ENCODE assay signal across 15 cellular contexts in genomic region chr2:24231461-24231881, GRCh38. TPM values are rescaled to one million over a fixed set of nuclear protein-coding genes. Genes with fewer than 3 reads are reported as not detected.
DNase-seq lines count a peak whose midpoint lies in the region; ATAC-seq, FAIRE-seq and TF ChIP-seq lines count a peak whose summit lies in the region.
"Had no signal": no experiment of that assay in that cellular context is flagged by ENCODE, and none has a peak within 500 bp of the region (broad histone marks: within the 10 kb centered on the region; RNA-seq: fewer than 3 reads in every experiment).

No MANE protein-coding gene starts in this region.

- no peaks in the 10 kb centered on the region for H3K36me3 ChIP-seq in HepG2 (replicated peaks in 1 of 2; ENCODE audit: control insufficient read depth in 1 of 2, insufficient read depth in 2 of 2, low read length in 2 of 2)

- in situ Hi-C loops in HepG2 (cut with HindIII; ENCODE audit: extremely low pct_ligation_motif_present, low pct_unique_long_range_greater_than_20kb), result no loop called here

- H4K20me1 ChIP-seq in HepG2 (ENCODE audit: insufficient read depth, low read length), result no peaks in the 10 kb centered on the region

- no peak overlapping the region for H2AFZ ChIP-seq in HepG2 (ENCODE audit: low read length)

- no peak for TF ChIP-seq POLR2A in H54 (IDR thresholded peaks at IDR 0.05; ENCODE audit: low read depth, low read length)
- no peak for TF ChIP-seq POLR2A in HepG2 (IDR thresholded peaks at IDR 0.05; ENCODE audit: insufficient read depth in 1 of 2, low read depth in 2 of 2, low read length in 2 of 2)

- no peak overlapping the region for H3K4me3 Mint-ChIP-seq in stimulated activated memory B cell treated with anti-CD40 and anti-IgM and Interleukin-4, amounts not matched to agents 10 μg/mL and 1 μg/mL and 100 μg/mL, for 72 hours
- no peak overlapping the region for H3K4me3 Mint-ChIP-seq in type B pancreatic cell
- H3K4me3 Mint-ChIP-seq: activated CD8-positive, alpha-beta memory T cell treated with anti-CD3 and anti-CD28 coated beads, Interleukin-2, amount 10 ng/mL, durations not matched to agents 7 days and 5 days; activated naive CD4-positive, alpha-beta T cell treated with anti-CD3 and anti-CD28 coated beads, Interleukin-2, amount 10 ng/mL, durations not matched to agents 7 days and 5 days; B cell had no signal

- H3K4me3 ChIP-seq in HepG2 (replicated peaks in 1 of 3; ENCODE audit: insufficient read depth in 1 of 3, low read depth in 2 of 3, low read length in 3 of 3), result no peak overlapping the region
- H3K4me3 ChIP-seq: esophagus muscularis mucosa, thyroid gland had no signal

- H3K27ac ChIP-seq in HepG2 (ENCODE audit: extremely low read length, insufficient read depth, low read length), result no peak overlapping the region
- H3K27ac ChIP-seq: esophagus muscularis mucosa, thyroid gland, VCaP had no signal

- TF ChIP-seq EP300 in HepG2 (IDR thresholded peaks at IDR 0.05; ENCODE audit: low read depth in 2 of 2, low read length in 2 of 2) (no peak), HepG2 (CRISPR knock-in tag; IDR thresholded peaks at IDR 0.05; ENCODE audit: borderline replicate concordance) (no peak)

- DNase-seq in H54 (ENCODE audit: insufficient read length, low spot score) (no peak), anterior cingulate cortex (lab: John Stamatoyannopoulos, UW) (peak in 32 of 58 donors; percentile 8 to 92 (median 50)), head of caudate nucleus (peak; percentile 22 to 89 (median 72)), renal cortical epithelial cell (ENCODE audit: low read depth) (peak; percentile 16), type B pancreatic cell (ENCODE audit: extremely low spot score, unreplicated experiment) (no peak), HepG2 (ENCODE audit: low spot score) (no peak), T-helper 1 cell (no peak)
- DNase-seq: activated CD8-positive, alpha-beta memory T cell treated with anti-CD3 and anti-CD28 coated beads, Interleukin-2, amount 10 ng/mL, durations not matched to agents 7 days and 5 days; activated naive CD4-positive, alpha-beta T cell treated with anti-CD3 and anti-CD28 coated beads, Interleukin-2, amount 10 ng/mL, durations not matched to agents 7 days and 5 days; DMS79; thyroid gland had no signal

- no peaks in the 10 kb centered on the region for H3K4me1 ChIP-seq in HepG2 (ENCODE audit: insufficient read depth, low read length)
- H3K4me1 ChIP-seq: esophagus muscularis mucosa, thyroid gland had no signal

- no peaks in the 10 kb centered on the region for H3K27me3 Mint-ChIP-seq in stimulated activated memory B cell treated with anti-CD40 and anti-IgM and Interleukin-4, amounts not matched to agents 10 μg/mL and 1 μg/mL and 100 μg/mL, for 72 hours
- H3K27me3 Mint-ChIP-seq in type B pancreatic cell, result no peaks in the 10 kb centered on the region
- H3K27me3 Mint-ChIP-seq: activated CD8-positive, alpha-beta memory T cell treated with anti-CD3 and anti-CD28 coated beads, Interleukin-2, amount 10 ng/mL, durations not matched to agents 7 days and 5 days; activated naive CD4-positive, alpha-beta T cell treated with anti-CD3 and anti-CD28 coated beads, Interleukin-2, amount 10 ng/mL, durations not matched to agents 7 days and 5 days; B cell had no signal

- no peak overlapping the region for H3K27ac Mint-ChIP-seq in stimulated activated memory B cell treated with anti-CD40 and anti-IgM and Interleukin-4, amounts not matched to agents 10 μg/mL and 1 μg/mL and 100 μg/mL, for 72 hours
- H3K27ac Mint-ChIP-seq in type B pancreatic cell, result no peak overlapping the region
- H3K27ac Mint-ChIP-seq: activated CD8-positive, alpha-beta memory T cell treated with anti-CD3 and anti-CD28 coated beads, Interleukin-2, amount 10 ng/mL, durations not matched to agents 7 days and 5 days; activated naive CD4-positive, alpha-beta T cell treated with anti-CD3 and anti-CD28 coated beads, Interleukin-2, amount 10 ng/mL, durations not matched to agents 7 days and 5 days; B cell had no signal

- H3K9me3 Mint-ChIP-seq in stimulated activated memory B cell treated with anti-CD40 and anti-IgM and Interleukin-4, amounts not matched to agents 10 μg/mL and 1 μg/mL and 100 μg/mL, for 72 hours, result no peaks in the 10 kb centered on the region
- H3K9me3 Mint-ChIP-seq in type B pancreatic cell, result no peaks in the 10 kb centered on the region
- H3K9me3 Mint-ChIP-seq: activated naive CD4-positive, alpha-beta T cell treated with anti-CD3 and anti-CD28 coated beads, Interleukin-2, amount 10 ng/mL, durations not matched to agents 7 days and 5 days had no signal

- TF ChIP-seq CTCF in type B pancreatic cell (conservative IDR thresholded peaks at IDR 0.05), result no peak
- TF ChIP-seq CTCF in HepG2 (CRISPR knock-in tag; IDR thresholded peaks at IDR 0.05), result no peak

- intact Hi-C loops in head of caudate nucleus (cut with DNase I), result no loop called here
- intact Hi-C loops in HepG2 (cut with micrococcal nuclease; ENCODE audit: unreplicated experiment), result no loop called here

- no peak overlapping the region for H3K9ac ChIP-seq in HepG2 (ENCODE audit: insufficient read depth, low read depth, low read length)

- FAIRE-seq in H54 (lab: Jason Lieb, UNC), result peak; percentile 83
- no peak for FAIRE-seq in HepG2 (lab: Jason Lieb, UNC)

- H3K4me2 ChIP-seq in HepG2 (ENCODE audit: low read depth, low read length), result no peak overlapping the region

- no peaks in the 10 kb centered on the region for H3K79me2 ChIP-seq in HepG2 (ENCODE audit: insufficient read depth, low read length)

- no peaks in the 10 kb centered on the region for H3K27me3 ChIP-seq in HepG2 (ENCODE audit: control insufficient read depth in 1 of 2, insufficient read depth in 2 of 2, low read length in 2 of 2)
- H3K27me3 ChIP-seq: esophagus muscularis mucosa, thyroid gland had no signal

- no peak for TF ChIP-seq RAD21 in HepG2 (CRISPR knock-in tag; IDR thresholded peaks at IDR 0.05)

- CTCF ChIA-PET in HepG2 (lab: Yijun Ruan, JAX; ENCODE audit: low intra/inter-chr PET ratio, low total read pairs), result no interaction called here

- WGBS in HepG2 (ENCODE audit: low lambda C conversion rate), result 90% methylated on average over 4 of the region's 4 CpGs

- H3K4me1 Mint-ChIP-seq in stimulated activated memory B cell treated with anti-CD40 and anti-IgM and Interleukin-4, amounts not matched to agents 10 μg/mL and 1 μg/mL and 100 μg/mL, for 72 hours, result no peaks in the 10 kb centered on the region
- H3K4me1 Mint-ChIP-seq in type B pancreatic cell (ENCODE audit: unreplicated experiment), result peaks cover under 1% of the 10 kb centered on the region
- H3K4me1 Mint-ChIP-seq: activated naive CD4-positive, alpha-beta T cell treated with anti-CD3 and anti-CD28 coated beads, Interleukin-2, amount 10 ng/mL, durations not matched to agents 7 days and 5 days; B cell had no signal

- no peak for ATAC-seq in stimulated activated memory B cell treated with anti-CD40 and anti-IgM and Interleukin-4, amounts not matched to agents 10 μg/mL and 1 μg/mL and 100 μg/mL, for 72 hours
- ATAC-seq in HepG2, result no peak
- ATAC-seq: activated CD8-positive, alpha-beta memory T cell treated with anti-CD3 and anti-CD28 coated beads, Interleukin-2, amount 10 ng/mL, durations not matched to agents 7 days and 5 days had no signal

- H3K9me3 ChIP-seq in HepG2 (ENCODE audit: low read length), result no peaks in the 10 kb centered on the region
- H3K9me3 ChIP-seq: esophagus muscularis mucosa, thyroid gland had no signal

- POLR2A ChIA-PET in HepG2 (lab: Yijun Ruan, JAX), result no interaction called here

- peaks cover 44% of the 10 kb centered on the region for H3K36me3 Mint-ChIP-seq in stimulated activated memory B cell treated with anti-CD40 and anti-IgM and Interleukin-4, amounts not matched to agents 10 μg/mL and 1 μg/mL and 100 μg/mL, for 72 hours
- no peaks in the 10 kb centered on the region for H3K36me3 Mint-ChIP-seq in type B pancreatic cell

- BruUV-seq in HepG2 (replicated peaks; lab: Mats Ljungman, UMichigan), result no TSS peak

TF ChIP-seq in HepG2, 621 proteins besides CTCF, POLR2A, EP300 and RAD21:
- no peak for TF ChIP-seq ZFYVE20 (CRISPR knock-in tag; IDR thresholded peaks at IDR 0.05; ENCODE audit: borderline replicate concordance, low read depth)
- TF ChIP-seq ZNF878 (CRISPR knock-in tag; IDR thresholded peaks at IDR 0.05), result no peak

RNA-seq across cellular contexts. Expression of gene FAM228A, which starts 56.6 kb away (rescaled TPM):
- total RNA-seq in renal cortical epithelial cell (0.05 and 0.35 TPM in 2 replicates), type B pancreatic cell (ENCODE audit: low replicate concordance) (not detected in 2 replicates), HepG2 (2016; rRNA removed; fragmentation: Illumina TruSeq; extraction: Trizol) (not detected in 2 replicates)
- total RNA-seq in HepG2 (2016; cell fraction: cytosol; rRNA removed; fragmentation: Illumina TruSeq; extraction: Trizol; ENCODE audit: low read depth), result not detected in 2 replicates
- total RNA-seq in HepG2 (2016; cell fraction: insoluble cytoplasmic fraction; rRNA removed; fragmentation: Illumina TruSeq; extraction: Trizol), result not detected in 2 replicates
- total RNA-seq in HepG2 (2016; cell fraction: membrane; rRNA removed; fragmentation: Illumina TruSeq; extraction: Trizol), result not detected in 2 replicates
- not detected in 2 replicates for total RNA-seq in HepG2 (2016; cell fraction: nucleus; rRNA removed; fragmentation: Illumina TruSeq; extraction: Trizol)
- not detected in 2 replicates for polyA plus RNA-seq in HepG2 (2011; rRNA removed)
- polyA plus RNA-seq in HepG2 (2011; cell fraction: cytosol; rRNA removed), result not detected in 2 replicates
- polyA plus RNA-seq in HepG2 (2011; cell fraction: nucleus; rRNA removed), result not detected in 2 replicates
- polyA plus RNA-seq in HepG2 (2012), result 0.09 TPM in 1 of 2 replicates, not detected in the other
- not detected in 2 replicates for polyA plus RNA-seq in HepG2 (2016; cell fraction: cytosol; fragmentation: Illumina TruSeq; extraction: Trizol; ENCODE audit: low read depth)
- not detected in 2 replicates for polyA plus RNA-seq in HepG2 (2016; cell fraction: insoluble cytoplasmic fraction; fragmentation: Illumina TruSeq; extraction: Trizol; ENCODE audit: low read depth)
- polyA plus RNA-seq in HepG2 (2016; cell fraction: membrane; fragmentation: Illumina TruSeq; extraction: Trizol; ENCODE audit: low read depth), result not detected in 2 replicates
- polyA plus RNA-seq in HepG2 (2016; cell fraction: nucleus; fragmentation: Illumina TruSeq; extraction: Trizol; ENCODE audit: insufficient read depth, low read depth), result not detected in 2 replicates
- not detected in 2 replicates for polyA minus RNA-seq in HepG2 (2011; rRNA and poly(A)+ RNA removed; ENCODE audit: low replicate concordance)
- polyA minus RNA-seq in HepG2 (2011; cell fraction: cytosol; rRNA and poly(A)+ RNA removed), result not detected in 2 replicates
- not detected in 2 replicates for polyA minus RNA-seq in HepG2 (2011; cell fraction: nucleus; rRNA and poly(A)+ RNA removed)
- total RNA-seq: activated CD8-positive, alpha-beta memory T cell treated with anti-CD3 and anti-CD28 coated beads, Interleukin-2, amount 10 ng/mL, durations not matched to agents 7 days and 5 days; B cell had no signal

Comparison
In these comparisons a context has a peak if more than half of its experiments do, and no peak if none do; other contexts are left out.
1. DNase-seq: peak in anterior cingulate cortex (32 of 58), head of caudate nucleus (42 of 42) and renal cortical epithelial cell (single experiment); none in H54 (single experiment), type B pancreatic cell (single experiment), HepG2 (single experiment) and T-helper 1 cell (0 of 5).